In the genomic region with DNA sequence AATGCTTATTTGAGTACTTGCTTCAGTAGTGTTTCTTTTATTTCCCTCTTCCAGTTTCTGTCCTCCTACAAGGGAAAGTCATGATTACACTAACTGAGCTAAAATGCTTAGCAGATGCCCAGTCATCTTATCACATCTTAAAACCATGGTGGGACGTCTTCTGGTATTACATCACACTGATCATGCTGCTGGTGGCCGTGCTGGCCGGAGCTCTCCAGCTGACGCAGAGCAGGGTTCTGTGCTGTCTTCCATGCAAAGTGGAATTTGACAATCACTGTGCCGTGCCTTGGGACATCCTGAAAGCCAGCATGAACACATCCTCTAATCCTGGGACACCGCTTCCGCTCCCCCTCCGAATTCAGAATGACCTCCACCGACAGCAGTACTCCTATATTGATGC, we compare ENCODE assay signal across 32 cellular contexts.
"Had no signal": no experiment of that assay in that cellular context is flagged by ENCODE, and none has a peak within 500 bp of the region (broad histone marks: within the 10 kb centered on the region; RNA-seq: fewer than 3 reads in every experiment).

No MANE protein-coding gene starts in this region.

- H3K27ac ChIP-seq: brain microvascular endothelial cell, colonic mucosa, SJSA1, VCaP had no signal

- H3K27ac Mint-ChIP-seq: activated CD4-positive, alpha-beta memory T cell treated with anti-CD3 and anti-CD28 coated beads, Interleukin-2, amount 10 ng/mL, durations not matched to agents 7 days and 5 days had no signal

- H3K9me3 ChIP-seq: colonic mucosa, SJSA1, SK-N-SH had no signal

- H3K4me1 ChIP-seq: colonic mucosa, SJSA1 had no signal

- H3K27me3 ChIP-seq: brain microvascular endothelial cell, colonic mucosa, SJSA1 had no signal

- H3K4me3 ChIP-seq: colonic mucosa, SJSA1 had no signal

- DNase-seq: activated CD4-positive, alpha-beta memory T cell treated with anti-CD3 and anti-CD28 coated beads, Interleukin-2, amount 10 ng/mL, durations not matched to agents 7 days and 5 days; activated CD4-positive, alpha-beta T cell treated with anti-CD3 and anti-CD28 coated beads for 1 hour; activated CD4-positive, alpha-beta T cell treated with anti-CD3 and anti-CD28 coated beads, Interleukin-2, amount 50 U/mL, for 1 hour; activated CD4-positive, CD25-positive, alpha-beta regulatory T cell; activated CD8-positive, alpha-beta memory T cell treated with anti-CD3 and anti-CD28 coated beads for 24 hours; activated effector memory CD4-positive, alpha-beta T cell treated with anti-CD3 and anti-CD28 coated beads, Interleukin-2, amount 50 U/mL, for 16 hours; activated naive CD4-positive, alpha-beta T cell treated with Interleukin-2 at 50 U/mL for 16 hours; activated T-cell treated with anti-CD3 and anti-CD28 coated beads, Interleukin-2, amount 50 U/mL, for 1 hour; amniotic stem cell; aorta; brain microvascular endothelial cell; colonic mucosa; Karpas-422; KBM-7; NCI-H1048; NCI-H1105 treated with DMSO at 0.1 percent for 48 hours; NCI-H1436; NCI-H1694; NCI-H1930; NCI-H2081 treated with DMSO at 0.1 percent for 48 hours; NCI-H345; NCI-H524 treated with DMSO at 0.1 percent for 48 hours; SHP77 treated with DMSO at 0.1 percent for 48 hours; SK-N-SH; T-helper 9 cell had no signal

- H3K9me3 Mint-ChIP-seq: activated CD4-positive, alpha-beta memory T cell treated with anti-CD3 and anti-CD28 coated beads, Interleukin-2, amount 10 ng/mL, durations not matched to agents 7 days and 5 days; activated naive CD4-positive, alpha-beta T cell treated with anti-CD3 and anti-CD28 coated beads, Interleukin-2, amount 50 U/mL, for 72 hours; activated T-helper 1 cell treated with anti-CD3 and anti-CD28 coated beads, Interleukin-12 subunit alpha, Interleukin-12 subunit beta, Interleukin-2, Interleukin-4 antibody, amounts not matched to agents 30 ng/mL and 10 ng/mL and 1 ng/mL, durations not matched to agents 14 hours and 24 hours and 36 hours; central memory CD8-positive, alpha-beta T cell; IgD-negative memory B cell had no signal

- H3K36me3 ChIP-seq: brain microvascular endothelial cell, colonic mucosa, SJSA1 had no signal

- H3K4me3 Mint-ChIP-seq: activated CD4-positive, alpha-beta memory T cell treated with anti-CD3 and anti-CD28 coated beads, Interleukin-2, amount 10 ng/mL, durations not matched to agents 7 days and 5 days; activated T-helper 1 cell treated with anti-CD3 and anti-CD28 coated beads, Interleukin-12 subunit alpha, Interleukin-12 subunit beta, Interleukin-2, Interleukin-4 antibody, amounts not matched to agents 30 ng/mL and 10 ng/mL and 1 ng/mL, durations not matched to agents 14 hours and 24 hours and 36 hours; central memory CD8-positive, alpha-beta T cell; IgD-negative memory B cell had no signal

- ATAC-seq: Panc1 had no signal

- H3K27me3 Mint-ChIP-seq: activated CD4-positive, alpha-beta memory T cell treated with anti-CD3 and anti-CD28 coated beads, Interleukin-2, amount 10 ng/mL, durations not matched to agents 7 days and 5 days; central memory CD8-positive, alpha-beta T cell; IgD-negative memory B cell had no signal
